Comparison of ENCODE assay signal across 8 cellular contexts in the genomic region with DNA sequence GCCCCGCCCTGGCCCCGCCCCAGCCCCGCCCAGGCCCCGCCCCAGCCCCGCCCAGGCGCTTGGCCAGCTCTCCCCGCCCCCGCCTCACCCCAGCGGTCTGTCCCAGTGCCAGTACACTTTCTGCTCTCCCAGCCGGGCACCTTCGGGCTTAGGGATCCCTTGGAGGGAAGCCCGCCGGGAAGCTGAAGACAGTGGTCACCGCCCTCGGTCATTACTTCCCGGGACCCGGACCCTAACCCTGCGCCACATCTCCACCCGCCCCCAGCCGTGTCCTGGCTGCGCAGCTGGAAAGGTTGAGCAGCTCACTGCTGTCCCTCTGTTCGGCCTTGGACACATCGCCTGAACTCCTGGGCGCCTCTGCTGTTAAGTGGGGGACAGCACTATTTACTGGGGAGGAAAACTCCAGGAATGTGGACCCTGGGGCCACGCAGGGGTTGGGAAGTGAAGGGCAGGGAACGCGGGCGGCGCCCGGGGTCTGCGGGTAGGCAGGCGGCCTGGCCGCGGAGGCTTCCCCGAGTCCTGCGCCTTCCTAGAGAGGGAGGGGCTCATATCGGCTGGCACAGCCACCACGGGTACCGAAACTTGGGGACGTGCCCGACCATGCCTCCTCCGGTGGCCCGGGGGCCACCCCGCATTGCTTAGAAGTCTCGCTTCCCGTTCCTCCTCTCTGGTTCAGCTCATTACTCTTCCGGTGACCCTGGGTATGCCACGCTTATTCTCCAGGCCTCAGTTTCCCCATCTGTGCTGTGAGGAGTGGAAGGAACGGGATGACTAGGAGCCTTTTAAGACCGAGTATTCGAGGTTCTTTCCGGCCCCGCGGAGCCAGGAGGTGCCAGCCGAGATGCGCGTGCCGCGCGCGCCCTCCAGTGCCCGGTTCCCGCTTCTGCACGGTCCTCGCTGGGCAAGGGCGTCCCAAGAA.
DNase-seq lines count a peak whose midpoint lies in the region; ATAC-seq and TF ChIP-seq lines count a peak whose summit lies in the region.

No MANE protein-coding gene starts in this region.

- ATAC-seq in HG03378 (IDR thresholded peaks at IDR 0.05; ENCODE audit: unreplicated experiment): peak; percentile 80

- DNase-seq in GM19238 (ENCODE audit: insufficient read length, low spot score): peak; percentile 70
- DNase-seq in NOMO-1 treated with dmso at 0.1 percent for 144 hours (lab: John Stamatoyannopoulos, UW; ENCODE audit: unreplicated experiment): peak; percentile 65
- DNase-seq in activated CD8-positive, alpha-beta memory T cell treated with anti-CD3 and anti-CD28 coated beads, Interleukin-2, amount 50 U/mL, for 48 hours: peak; percentile 92
- DNase-seq in epidermal melanocyte (ENCODE audit: insufficient read length, low spot score): peak; percentile 55
- DNase-seq in midbrain (lab: John Stamatoyannopoulos, UW): peak; percentile 78
- DNase-seq in stimulated activated CD8-positive, alpha-beta memory T cell treated with anti-CD3 and anti-CD28 coated beads, Interleukin-15, amount 100 ng/mL, for 4 hours (ENCODE audit: low read depth in 2 of 2): peak; percentile 57 to 59

- peak; percentile 93 for TF ChIP-seq CTCF in C4-2B (conservative IDR thresholded peaks at IDR 0.05)

- H3K27ac ChIP-seq in C4-2B: no peak overlapping the region
